In the genomic region with DNA sequence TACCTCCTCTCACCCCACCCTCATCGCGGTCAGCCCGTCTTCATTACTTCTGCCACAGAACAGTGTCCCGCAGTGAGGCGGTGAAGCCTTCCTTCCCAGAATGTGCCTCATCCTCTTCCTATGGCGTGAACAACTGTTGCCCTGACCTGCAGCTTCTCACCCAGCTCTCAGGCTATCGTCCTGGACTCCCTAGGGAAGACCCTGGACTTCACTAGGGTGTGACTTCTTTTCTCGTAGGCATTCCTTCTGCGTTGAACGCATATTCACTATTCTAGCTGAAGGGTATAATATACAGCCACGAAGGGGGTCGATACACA, we compare ENCODE assay signal across 8 cellular contexts. TPM values are rescaled to one million over a fixed set of nuclear protein-coding genes. Genes with fewer than 3 reads are reported as not detected.
DNase-seq lines count a peak whose midpoint lies in the region; ATAC-seq, FAIRE-seq and TF ChIP-seq lines count a peak whose summit lies in the region.

No MANE protein-coding gene starts in this region.

- no peaks in the 10 kb centered on the region for H3K9me3 ChIP-seq in CD4-positive, alpha-beta memory T cell (ENCODE audit: control insufficient read depth in 1 of 2, low read length in 2 of 2)
- H3K9me3 ChIP-seq in PC-3 (ENCODE audit: low read length) (no peaks in the 10 kb centered on the region), endothelial cell of umbilical vein (replicated peaks; ENCODE audit: control insufficient read depth, insufficient read depth, low read length) (no peaks in the 10 kb centered on the region), osteoblast (ENCODE audit: low read depth, low read length) (peaks cover 6% of the 10 kb centered on the region)

- H3K9me3 Mint-ChIP-seq in CD4-positive, alpha-beta memory T cell: peaks cover 0 to 2% (median 0%) of the 10 kb centered on the region in 8 donors

- no TSS peak for BruUV-seq in PC-3 (replicated peaks; lab: Mats Ljungman, UMichigan)
- TSS peak; percentile 38 for BruUV-seq in endothelial cell of umbilical vein (replicated peaks; lab: Mats Ljungman, UMichigan)

- H3F3A ChIP-seq in PC-3 (ENCODE audit: low read length, unreplicated experiment): peaks cover 6% of the 10 kb centered on the region

- H3K36me3 Mint-ChIP-seq in CD4-positive, alpha-beta memory T cell: peaks cover 10 to 50% of the 10 kb centered on the region in 2 donors

- peaks cover 26% of the 10 kb centered on the region for H3K79me2 ChIP-seq in PC-3 (ENCODE audit: low read length)
- H3K79me2 ChIP-seq in endothelial cell of umbilical vein (ENCODE audit: control insufficient read depth, insufficient read depth, low read length): peaks cover 25% of the 10 kb centered on the region
- H3K79me2 ChIP-seq in osteoblast (ENCODE audit: insufficient read depth, low read length): peaks cover 54% of the 10 kb centered on the region

- intact Hi-C loops in CD4-positive, alpha-beta memory T cell (cut with micrococcal nuclease): loop anchor here (1.0 to 5.0 kb wide), 2 partner anchors 36 to 89 kb away; partner anchors contain the start of genes ZNF580 and ZNF581
- intact Hi-C loops in PC-3 (cut with micrococcal nuclease) (loop anchor here (1.0 kb wide), 1 partner anchor 89 kb away; no protein-coding TSS in a partner anchor), endothelial cell of umbilical vein (cut with micrococcal nuclease) (loop anchor here (1.0 to 10.0 kb wide), 4 partner anchors 89 to 352 kb away; partner anchors contain the start of genes C19orf85, ISOC2, PPP6R1 and RPL28)

- TF ChIP-seq POLR2A in endothelial cell of umbilical vein (IDR thresholded peaks at IDR 0.05; ENCODE audit: low read depth, low read length): no peak

- POLR2A ChIA-PET in CD4-positive, alpha-beta memory T cell (lab: Charles Lee; ENCODE audit: partially characterized antibody): interaction anchor here (0.7 to 4.7 kb wide), 20 partner anchors 10 to 489 kb away, joined by 3 to 67 read pairs (median 4); partner anchors contain the start of genes ISOC2, KMT5C, PPP1R12C and U2AF2
- POLR2A ChIA-PET in PC-3 (lab: Charles Lee; ENCODE audit: unreplicated experiment): interaction anchor here (0.5 to 0.9 kb wide), 3 partner anchors 23 to 267 kb away, joined by 3 to 15 read pairs (median 5); partner anchors contain the start of gene KMT5C
- POLR2A ChIA-PET in endothelial cell of umbilical vein (lab: Charles Lee): interaction anchor here (1.0 to 1.6 kb wide), 2 partner anchors 11 to 48 kb away, joined by 3 to 5 read pairs; no protein-coding TSS in a partner anchor

- H3K27me3 Mint-ChIP-seq in CD4-positive, alpha-beta memory T cell: no peaks in the 10 kb centered on the region

- H3K4me2 ChIP-seq in PC-3 (ENCODE audit: low read length): peak overlapping the region; percentile 87
- H3K4me2 ChIP-seq in endothelial cell of umbilical vein (ENCODE audit: insufficient read depth, low read length): peak overlapping the region; percentile 59
- H3K4me2 ChIP-seq in osteoblast (ENCODE audit: insufficient read depth, low read length): peak overlapping the region; percentile 100

- H3K36me3 ChIP-seq in CD4-positive, alpha-beta memory T cell (ENCODE audit: insufficient read depth, low read length): peaks cover 1% of the 10 kb centered on the region
- H3K36me3 ChIP-seq in PC-3 (ENCODE audit: low read depth, low read length): no peaks in the 10 kb centered on the region
- H3K36me3 ChIP-seq in endothelial cell of umbilical vein (ENCODE audit: control insufficient read depth in 2 of 2, extremely low read depth in 1 of 2, insufficient read depth in 2 of 2, low read length in 2 of 2): peaks cover 0 to 5% of the 10 kb centered on the region in 2 experiments
- peaks cover 11% of the 10 kb centered on the region for H3K36me3 ChIP-seq in osteoblast (ENCODE audit: insufficient read depth, low read length)

- H3K9ac ChIP-seq in PC-3 (ENCODE audit: low read length) (peak overlapping the region; percentile 93), endothelial cell of umbilical vein (replicated peaks; ENCODE audit: extremely low read depth, insufficient read depth, low read length) (no peak overlapping the region)

- peaks cover 33% of the 10 kb centered on the region for H3K4me1 ChIP-seq in CD4-positive, alpha-beta memory T cell (ENCODE audit: insufficient read depth, low read length)
- H3K4me1 ChIP-seq in PC-3 (ENCODE audit: insufficient read depth, low read length): peaks cover 16% of the 10 kb centered on the region
- peaks cover 13% of the 10 kb centered on the region for H3K4me1 ChIP-seq in endothelial cell of umbilical vein (ENCODE audit: control insufficient read depth, extremely low read depth, insufficient read depth, low read length)
- H3K4me1 ChIP-seq in osteoblast (ENCODE audit: insufficient read depth, low read length): peaks cover 12% of the 10 kb centered on the region

- H3K4me3 Mint-ChIP-seq in CD4-positive, alpha-beta memory T cell: peak overlapping the region; percentile 93 to 99 (median 96)

- peaks cover 40 to 75% (median 49%) of the 10 kb centered on the region in 4 donors for H3K4me1 Mint-ChIP-seq in CD4-positive, alpha-beta memory T cell

- H4K20me1 ChIP-seq in PC-3 (ENCODE audit: low read length) (no peaks in the 10 kb centered on the region), endothelial cell of umbilical vein (replicated peaks; ENCODE audit: control insufficient read depth, extremely low read depth, insufficient read depth, low read length) (no peaks in the 10 kb centered on the region), osteoblast (ENCODE audit: insufficient read depth, low read length) (peaks cover 23% of the 10 kb centered on the region)

- no peak for ATAC-seq in PC-3
- no peak for ATAC-seq in GM19467 (IDR thresholded peaks at IDR 0.05; ENCODE audit: unreplicated experiment)

- no peak for DNase-seq in CD4-positive, alpha-beta memory T cell
- DNase-seq in PC-3 (no peak), endothelial cell of umbilical vein (ENCODE audit: low read depth, low spot score) (no peak), osteoblast (ENCODE audit: insufficient read length, low spot score, missing footprints) (no peak), NCI-H1092 (lab: John Stamatoyannopoulos, UW) (no peak), NCI-H2171 treated with DMSO at 0.1 percent for 48 hours (lab: John Stamatoyannopoulos, UW) (no peak)
- DNase-seq in NK-92 treated with Interleukin-12 subunit alpha and Interleukin-12 subunit beta, amount 100 ng/mL, for 24 hours (lab: John Stamatoyannopoulos, UW): no peak

- H3K27ac ChIP-seq in CD4-positive, alpha-beta memory T cell (ENCODE audit: low read depth, low read length): peak overlapping the region; percentile 88
- no peak overlapping the region for H3K27ac ChIP-seq in PC-3 (ENCODE audit: low read length)
- H3K27ac ChIP-seq in endothelial cell of umbilical vein (ENCODE audit: insufficient read depth, low read depth, low read length): no peak overlapping the region
- peak overlapping the region; percentile 89 for H3K27ac ChIP-seq in osteoblast (ENCODE audit: low read depth, low read length)

- no peaks in the 10 kb centered on the region for H3K9me2 ChIP-seq in PC-3 (replicated peaks; ENCODE audit: low read length)

- TF ChIP-seq CTCF in PC-3 (conservative IDR thresholded peaks at IDR 0.05; ENCODE audit: low read depth, low read length) (no peak), endothelial cell of umbilical vein (IDR thresholded peaks at IDR 0.05; ENCODE audit: extremely low read depth in 1 of 2, insufficient read depth in 1 of 2, low read depth in 1 of 2, low read length in 2 of 2) (no peak), osteoblast (IDR thresholded peaks at IDR 0.05; ENCODE audit: extremely low read depth, low read depth, low read length) (no peak)

- FAIRE-seq in endothelial cell of umbilical vein (lab: Jason Lieb, UNC): no peak

- peak overlapping the region; percentile 94 to 99 (median 97) for H3K27ac Mint-ChIP-seq in CD4-positive, alpha-beta memory T cell

- H2AFZ ChIP-seq in PC-3 (ENCODE audit: low read length): peak overlapping the region; percentile 36
- no peak overlapping the region for H2AFZ ChIP-seq in endothelial cell of umbilical vein (ENCODE audit: low read depth, low read length)
- no peak overlapping the region for H2AFZ ChIP-seq in osteoblast (ENCODE audit: low read length)

- CTCF ChIA-PET in CD4-positive, alpha-beta memory T cell (lab: Charles Lee; ENCODE audit: partially characterized antibody): interaction anchor here (0.6 to 3.8 kb wide), 22 partner anchors 11 to 466 kb away, joined by 3 to 94 read pairs (median 5); partner anchors contain the start of genes ZNF628 and ZNF784
- CTCF ChIA-PET in PC-3 (lab: Charles Lee) (interaction anchor here (0.5 to 2.8 kb wide), 11 partner anchors 18 to 460 kb away, joined by 3 to 12 read pairs (median 4); partner anchors contain the start of genes ISOC2 and ZNF784), endothelial cell of umbilical vein (lab: Charles Lee) (interaction anchor here (0.7 to 3.8 kb wide), 28 partner anchors 11 to 465 kb away, joined by 3 to 40 read pairs (median 6); partner anchors contain the start of genes ZNF628 and ZNF784)

- dilution Hi-C loops in endothelial cell of umbilical vein (cut with MboI; ENCODE audit: extremely low pct_ligation_motif_present, low sequenced_read_pairs): loop anchor here (10.0 kb wide), 1 partner anchor 92 kb away; no protein-coding TSS in a partner anchor

- H3K27me3 ChIP-seq in CD4-positive, alpha-beta memory T cell (ENCODE audit: insufficient read depth, low read length): no peaks in the 10 kb centered on the region
- no peaks in the 10 kb centered on the region for H3K27me3 ChIP-seq in PC-3 (ENCODE audit: low read length)
- H3K27me3 ChIP-seq in endothelial cell of umbilical vein (ENCODE audit: control insufficient read depth in 2 of 2, insufficient read depth in 2 of 2, low read length in 2 of 2): no peaks in the 10 kb centered on the region
- no peaks in the 10 kb centered on the region for H3K27me3 ChIP-seq in osteoblast (ENCODE audit: insufficient read depth, low read length)

- peak overlapping the region in 1 of 2 donors; percentile 83 for H3K4me3 ChIP-seq in CD4-positive, alpha-beta memory T cell (ENCODE audit: low read length in 2 of 2)
- peak overlapping the region; percentile 82 for H3K4me3 ChIP-seq in PC-3 (ENCODE audit: low read length)
- H3K4me3 ChIP-seq in endothelial cell of umbilical vein (replicated peaks in 1 of 3; ENCODE audit: insufficient read depth in 1 of 3, low read depth in 1 of 3, low read length in 3 of 3): peak overlapping the region in 2 of 3 experiments; percentile 25 to 96
- peak overlapping the region; percentile 97 for H3K4me3 ChIP-seq in osteoblast (ENCODE audit: insufficient read depth, low read length)

- H3K9me1 ChIP-seq in endothelial cell of umbilical vein (replicated peaks; ENCODE audit: control insufficient read depth, extremely low read depth, insufficient read depth, low read length): no peaks in the 10 kb centered on the region

RNA-seq across cellular contexts. Expression of gene ZNF865, which starts 1.0 kb away (rescaled TPM):
- total RNA-seq in CD4-positive, alpha-beta memory T cell: 10 to 100 TPM; 20.3 to 20.9 TPM
- polyA plus RNA-seq in CD4-positive, alpha-beta memory T cell: under 1 TPM in 1 of 2 donors, not detected in 1; 0.30 TPM
- total RNA-seq in PC-3 (2014; rRNA removed) (5.5 and 8.2 TPM in 2 replicates), endothelial cell of umbilical vein (10.1 and 11.4 TPM in 2 replicates), osteoblast (1.4 and 1.5 TPM in 2 replicates)
- polyA plus RNA-seq in endothelial cell of umbilical vein: 4.0 and 5.2 TPM in 2 replicates
- 1.9 and 3.5 TPM in 2 replicates for polyA plus RNA-seq in endothelial cell of umbilical vein (2011; cell fraction: cytosol; rRNA removed)
- 2.5 and 2.7 TPM in 2 replicates for polyA plus RNA-seq in endothelial cell of umbilical vein (2011; cell fraction: nucleus; rRNA removed)
- polyA plus RNA-seq in endothelial cell of umbilical vein (2012): 2.3 and 5.0 TPM in 2 replicates
- polyA minus RNA-seq in endothelial cell of umbilical vein: 2.0 and 2.1 TPM in 2 replicates
- 6.6 TPM for polyA minus RNA-seq in endothelial cell of umbilical vein (2011; cell fraction: cytosol; rRNA and poly(A)+ RNA removed)
- 1.2 and 2.5 TPM in 2 replicates for polyA minus RNA-seq in endothelial cell of umbilical vein (2011; cell fraction: nucleus; rRNA and poly(A)+ RNA removed)

RNA-seq across cellular contexts. Expression of gene ZNF524, which starts 6.3 kb away (rescaled TPM):
- 10 to 100 TPM; 31.2 to 34.0 TPM for total RNA-seq in CD4-positive, alpha-beta memory T cell
- polyA plus RNA-seq in CD4-positive, alpha-beta memory T cell: 10 to 100 TPM; 26.2 to 40.1 TPM
- 27.7 and 33.1 TPM in 2 replicates for total RNA-seq in PC-3 (2014; rRNA removed)
- total RNA-seq in endothelial cell of umbilical vein: 14.2 and 15.2 TPM in 2 replicates
- polyA plus RNA-seq in endothelial cell of umbilical vein: 15.4 and 22.5 TPM in 2 replicates
- 7.8 and 15.2 TPM in 2 replicates for polyA plus RNA-seq in endothelial cell of umbilical vein (2011; cell fraction: cytosol; rRNA removed)
- polyA plus RNA-seq in endothelial cell of umbilical vein (2011; cell fraction: nucleus; rRNA removed): 4.3 and 6.1 TPM in 2 replicates
- 4.3 and 8.3 TPM in 2 replicates for polyA plus RNA-seq in endothelial cell of umbilical vein (2012)
- 1.8 and 4.0 TPM in 2 replicates for polyA minus RNA-seq in endothelial cell of umbilical vein
- 4.6 TPM for polyA minus RNA-seq in endothelial cell of umbilical vein (2011; cell fraction: cytosol; rRNA and poly(A)+ RNA removed)
- polyA minus RNA-seq in endothelial cell of umbilical vein (2011; cell fraction: nucleus; rRNA and poly(A)+ RNA removed): 1.2 and 4.1 TPM in 2 replicates
- 11.2 TPM in 2 replicates for total RNA-seq in osteoblast

RNA-seq across cellular contexts. Expression of gene FIZ1, which starts 7.1 kb away (rescaled TPM):
- total RNA-seq in CD4-positive, alpha-beta memory T cell: 10 to 100 TPM; 20.8 to 26.4 TPM
- polyA plus RNA-seq in CD4-positive, alpha-beta memory T cell: 1 to 10 TPM in 1 of 2 donors, under 1 TPM in 1; 0.99 to 5.3 TPM
- total RNA-seq in PC-3 (2014; rRNA removed) (11.6 and 11.7 TPM in 2 replicates), endothelial cell of umbilical vein (14.7 and 15.6 TPM in 2 replicates), osteoblast (2.9 and 3.6 TPM in 2 replicates)
- polyA plus RNA-seq in endothelial cell of umbilical vein: 6.6 and 7.0 TPM in 2 replicates
- polyA plus RNA-seq in endothelial cell of umbilical vein (2011; cell fraction: cytosol; rRNA removed): 5.2 and 5.6 TPM in 2 replicates
- 9.0 and 12.8 TPM in 2 replicates for polyA plus RNA-seq in endothelial cell of umbilical vein (2011; cell fraction: nucleus; rRNA removed)
- polyA plus RNA-seq in endothelial cell of umbilical vein (2012): 6.3 and 9.7 TPM in 2 replicates
- polyA minus RNA-seq in endothelial cell of umbilical vein: 3.1 and 7.7 TPM in 2 replicates
- 12.8 TPM for polyA minus RNA-seq in endothelial cell of umbilical vein (2011; cell fraction: cytosol; rRNA and poly(A)+ RNA removed)
- 5.1 and 6.5 TPM in 2 replicates for polyA minus RNA-seq in endothelial cell of umbilical vein (2011; cell fraction: nucleus; rRNA and poly(A)+ RNA removed)

RNA-seq across cellular contexts. Expression of gene ZNF784, which starts 17.9 kb away (rescaled TPM):
- total RNA-seq in CD4-positive, alpha-beta memory T cell: 1 to 10 TPM; 7.4 TPM
- 1 to 10 TPM; 1.7 to 2.1 TPM for polyA plus RNA-seq in CD4-positive, alpha-beta memory T cell
- 9.0 and 18.0 TPM in 2 replicates for total RNA-seq in PC-3 (2014; rRNA removed)
- 4.9 and 7.1 TPM in 2 replicates for total RNA-seq in endothelial cell of umbilical vein
- 4.9 and 5.6 TPM in 2 replicates for polyA plus RNA-seq in endothelial cell of umbilical vein
- 3.0 and 3.5 TPM in 2 replicates for polyA plus RNA-seq in endothelial cell of umbilical vein (2011; cell fraction: cytosol; rRNA removed)
- 8.6 and 9.3 TPM in 2 replicates for polyA plus RNA-seq in endothelial cell of umbilical vein (2011; cell fraction: nucleus; rRNA removed)
- polyA plus RNA-seq in endothelial cell of umbilical vein (2012): 3.6 and 5.6 TPM in 2 replicates
- 4.6 and 5.7 TPM in 2 replicates for polyA minus RNA-seq in endothelial cell of umbilical vein
- 3.3 TPM for polyA minus RNA-seq in endothelial cell of umbilical vein (2011; cell fraction: cytosol; rRNA and poly(A)+ RNA removed)
- polyA minus RNA-seq in endothelial cell of umbilical vein (2011; cell fraction: nucleus; rRNA and poly(A)+ RNA removed): 4.3 and 6.3 TPM in 2 replicates
- total RNA-seq in osteoblast: 6.5 and 8.7 TPM in 2 replicates

RNA-seq across cellular contexts. Expression of gene ZNF579, which starts 25.8 kb away (rescaled TPM):
- 1 to 10 TPM; 8.0 to 9.6 TPM for total RNA-seq in CD4-positive, alpha-beta memory T cell
- polyA plus RNA-seq in CD4-positive, alpha-beta memory T cell: under 1 TPM in 1 of 2 donors, not detected in 1; 0.62 TPM
- 13.5 and 26.1 TPM in 2 replicates for total RNA-seq in PC-3 (2014; rRNA removed)
- total RNA-seq in endothelial cell of umbilical vein: 15.7 and 15.9 TPM in 2 replicates
- polyA plus RNA-seq in endothelial cell of umbilical vein: 9.9 and 11.6 TPM in 2 replicates
- polyA plus RNA-seq in endothelial cell of umbilical vein (2011; cell fraction: cytosol; rRNA removed): 2.4 and 4.1 TPM in 2 replicates
- 7.0 and 12.5 TPM in 2 replicates for polyA plus RNA-seq in endothelial cell of umbilical vein (2011; cell fraction: nucleus; rRNA removed)
- polyA plus RNA-seq in endothelial cell of umbilical vein (2012): 6.6 and 11.0 TPM in 2 replicates
- polyA minus RNA-seq in endothelial cell of umbilical vein: 17.1 and 17.8 TPM in 2 replicates
- polyA minus RNA-seq in endothelial cell of umbilical vein (2011; cell fraction: cytosol; rRNA and poly(A)+ RNA removed): 5.4 TPM
- polyA minus RNA-seq in endothelial cell of umbilical vein (2011; cell fraction: nucleus; rRNA and poly(A)+ RNA removed): 7.9 and 8.4 TPM in 2 replicates
- 6.9 and 7.4 TPM in 2 replicates for total RNA-seq in osteoblast

Comparison
In these comparisons a context has a peak if more than half of its experiments do, and no peak if none do; other contexts are left out.
1. H3K27ac ChIP-seq: peak in CD4-positive, alpha-beta memory T cell (single experiment) and osteoblast (single experiment); none in PC-3 (single experiment) and endothelial cell of umbilical vein (single experiment).
2. Peak in every context shown above with its lines, with median percentiles within 50 percentile points of each other: H3K4me2 ChIP-seq.